Comparison of ENCODE assay signal across 21 cellular contexts in the genomic region with DNA sequence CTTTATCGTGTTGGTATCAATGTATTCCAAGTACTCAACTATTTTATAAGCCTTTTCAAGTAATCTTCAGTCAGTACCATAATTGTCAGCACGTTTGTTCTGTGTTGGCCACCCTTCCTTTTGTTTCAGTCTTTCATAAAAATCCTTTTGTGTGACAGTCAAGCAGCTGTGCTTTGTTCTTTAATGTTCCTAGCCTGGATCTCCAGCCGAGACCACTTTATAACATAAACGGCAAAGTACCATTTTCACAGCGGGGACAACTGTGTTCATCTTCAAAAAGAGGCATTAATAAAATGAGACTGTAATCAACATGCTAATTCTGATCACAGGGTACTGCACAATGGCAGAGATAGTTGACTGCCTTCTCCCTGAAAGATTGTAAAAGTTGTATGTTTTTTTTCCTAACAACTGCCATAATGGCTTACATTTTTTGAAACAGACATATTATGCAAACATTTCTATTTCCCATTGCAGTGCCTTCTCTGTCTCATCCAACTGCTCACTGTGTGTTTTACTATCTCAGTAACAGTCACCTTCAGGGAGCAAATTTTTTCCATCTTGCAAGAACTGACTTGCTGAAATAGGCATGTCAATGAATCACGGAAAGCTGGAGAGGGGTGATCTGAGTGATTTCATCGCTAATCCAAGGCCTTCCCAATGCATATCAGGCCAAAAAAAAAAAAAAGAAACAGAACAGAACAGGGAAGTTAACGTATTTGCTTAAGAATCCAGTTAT.
DNase-seq lines count a peak whose midpoint lies in the region; ATAC-seq and TF ChIP-seq lines count a peak whose summit lies in the region.
"Had no signal": no experiment of that assay in that cellular context is flagged by ENCODE, and none has a peak within 500 bp of the region (broad histone marks: within the 10 kb centered on the region; RNA-seq: fewer than 3 reads in every experiment).

No MANE protein-coding gene starts in this region.

- H3K27ac ChIP-seq in gastrocnemius medialis (peak overlapping the region; percentile 15 to 41 (median 22)), MM.1S (ENCODE audit: low read length) (no peak overlapping the region)
- H3K27ac ChIP-seq: brain microvascular endothelial cell had no signal

- no peaks in the 10 kb centered on the region for H3K9me3 Mint-ChIP-seq in activated naive CD4-positive, alpha-beta T cell treated with anti-CD3 and anti-CD28 coated beads, Interleukin-2, amount 50 U/mL, for 72 hours
- H3K9me3 Mint-ChIP-seq: effector memory CD8-positive, alpha-beta T cell; T-helper 1 cell treated with Interleukin-12 subunit alpha and Interleukin-12 subunit beta and Interleukin-4 antibody, amounts not matched to agents 30 μg/mL and 1 μg/mL, for 36 hours had no signal

- H3K27ac Mint-ChIP-seq in activated naive CD4-positive, alpha-beta T cell treated with anti-CD3 and anti-CD28 coated beads, Interleukin-2, amount 50 U/mL, for 72 hours: no peak overlapping the region
- H3K27ac Mint-ChIP-seq: B cell; effector memory CD8-positive, alpha-beta T cell; T-helper 1 cell treated with Interleukin-12 subunit alpha and Interleukin-12 subunit beta and Interleukin-4 antibody, amounts not matched to agents 30 μg/mL and 1 μg/mL, for 36 hours had no signal

- no peaks in the 10 kb centered on the region for H4K20me1 ChIP-seq in MM.1S (ENCODE audit: insufficient read depth, low read length)

- in situ Hi-C loops in gastrocnemius medialis (cut with MboI; ENCODE audit: low sequenced_read_pairs in 4 of 4): no loop called here

- H3K9me2 ChIP-seq in MM.1S (replicated peaks; ENCODE audit: insufficient read depth, low read length): no peaks in the 10 kb centered on the region

- peak; percentile 82 for DNase-seq in NCI-H128 (lab: John Stamatoyannopoulos, UW; ENCODE audit: unreplicated experiment)
- peak; percentile 83 for DNase-seq in NCI-H345 treated with DMSO at 0.1 percent for 48 hours (lab: John Stamatoyannopoulos, UW; ENCODE audit: unreplicated experiment)
- no peak for DNase-seq in gastrocnemius medialis
- DNase-seq in activated naive CD4-positive, alpha-beta T cell treated with anti-CD3 and anti-CD28 coated beads, Interleukin-2, amount 50 U/mL, for 72 hours (ENCODE audit: low spot score in 2 of 2): no peak
- no peak for DNase-seq in MM.1S
- DNase-seq: brain microvascular endothelial cell; DMS53; effector memory CD8-positive, alpha-beta T cell; foreskin melanocyte; GOT3; NCI-H82; occipital lobe; RPMI8226; stimulated activated naive CD4-positive, alpha-beta T cell treated with Interleukin-2 at 50 U/mL for 16 hours had no signal

- no peak overlapping the region for H3K4me3 ChIP-seq in gastrocnemius medialis
- H3K4me3 ChIP-seq in MM.1S (ENCODE audit: low read length): no peak overlapping the region

- H3K9me3 ChIP-seq in gastrocnemius medialis: no peaks in the 10 kb centered on the region
- H3K9me3 ChIP-seq in MM.1S (replicated peaks; ENCODE audit: insufficient read depth, low read length): no peaks in the 10 kb centered on the region

- intact Hi-C loops in gastrocnemius medialis (cut with DNase I; ENCODE audit: low total_unique reads): no loop called here

- H2AFZ ChIP-seq in MM.1S (ENCODE audit: low read length): no peak overlapping the region

- no peaks in the 10 kb centered on the region for H3F3A ChIP-seq in MM.1S (ENCODE audit: insufficient read depth, low read length)

- H3K79me2 ChIP-seq in MM.1S (ENCODE audit: low read length): no peaks in the 10 kb centered on the region

- H3K36me3 Mint-ChIP-seq in activated naive CD4-positive, alpha-beta T cell treated with anti-CD3 and anti-CD28 coated beads, Interleukin-2, amount 50 U/mL, for 72 hours: no peaks in the 10 kb centered on the region

- TF ChIP-seq CTCF in gastrocnemius medialis (IDR thresholded peaks at IDR 0.05 in 4 of 5, conservative IDR thresholded peaks at IDR 0.05 in 1 of 5) (no peak), MM.1S (IDR thresholded peaks at IDR 0.05; ENCODE audit: low read length) (no peak)

- H3K9ac ChIP-seq in MM.1S (ENCODE audit: low read length): no peak overlapping the region

- no peaks in the 10 kb centered on the region for H3K27me3 ChIP-seq in gastrocnemius medialis
- no peaks in the 10 kb centered on the region for H3K27me3 ChIP-seq in MM.1S (replicated peaks; ENCODE audit: insufficient read depth, low read length)
- H3K27me3 ChIP-seq: brain microvascular endothelial cell had no signal

- no peak overlapping the region for H3K4me2 ChIP-seq in MM.1S (ENCODE audit: low read depth, low read length)

- no peaks in the 10 kb centered on the region for H3K36me3 ChIP-seq in gastrocnemius medialis
- H3K36me3 ChIP-seq in MM.1S (replicated peaks; ENCODE audit: insufficient read depth, low read length): no peaks in the 10 kb centered on the region
- H3K36me3 ChIP-seq: brain microvascular endothelial cell had no signal

- H3K4me1 ChIP-seq in gastrocnemius medialis: peaks cover 7 to 13% of the 10 kb centered on the region in 2 donors
- H3K4me1 ChIP-seq in MM.1S (ENCODE audit: low read length): no peaks in the 10 kb centered on the region

- ATAC-seq in esophagus mucosa (peak; percentile 45), gastrocnemius medialis (peak; percentile 39 to 41), HG03342 (IDR thresholded peaks at IDR 0.05; ENCODE audit: unreplicated experiment) (no peak), GM18909 (IDR thresholded peaks at IDR 0.05; ENCODE audit: poor library complexity, unreplicated experiment) (no peak)
- no peak for ATAC-seq in activated naive CD4-positive, alpha-beta T cell treated with anti-CD3 and anti-CD28 coated beads, Interleukin-2, amount 50 U/mL, for 72 hours
- ATAC-seq: activated CD4-positive, CD25-positive, alpha-beta regulatory T cell treated with anti-CD3 and anti-CD28 coated beads, Interleukin-2, amount 50 U/mL, for 24 hours; effector memory CD8-positive, alpha-beta T cell; HepG2 had no signal

- no peak for TF ChIP-seq POLR2A in gastrocnemius medialis (IDR thresholded peaks at IDR 0.05)

Comparison
In these comparisons a context has a peak if more than half of its experiments do, and no peak if none do; other contexts are left out.
1. DNase-seq: peak in NCI-H128 (single experiment) and NCI-H345 treated with DMSO at 0.1 percent for 48 hours (single experiment); none in gastrocnemius medialis (0 of 2), activated naive CD4-positive, alpha-beta T cell treated with anti-CD3 and anti-CD28 coated beads, Interleukin-2, amount 50 U/mL, for 72 hours (0 of 2) and MM.1S (single experiment).
2. ATAC-seq: peak in esophagus mucosa (single experiment) and gastrocnemius medialis (2 of 2); none in activated naive CD4-positive, alpha-beta T cell treated with anti-CD3 and anti-CD28 coated beads, Interleukin-2, amount 50 U/mL, for 72 hours (0 of 2), HG03342 (single experiment) and GM18909 (single experiment).